ENCODE assay signal across 8 cellular contexts in the genomic region with DNA sequence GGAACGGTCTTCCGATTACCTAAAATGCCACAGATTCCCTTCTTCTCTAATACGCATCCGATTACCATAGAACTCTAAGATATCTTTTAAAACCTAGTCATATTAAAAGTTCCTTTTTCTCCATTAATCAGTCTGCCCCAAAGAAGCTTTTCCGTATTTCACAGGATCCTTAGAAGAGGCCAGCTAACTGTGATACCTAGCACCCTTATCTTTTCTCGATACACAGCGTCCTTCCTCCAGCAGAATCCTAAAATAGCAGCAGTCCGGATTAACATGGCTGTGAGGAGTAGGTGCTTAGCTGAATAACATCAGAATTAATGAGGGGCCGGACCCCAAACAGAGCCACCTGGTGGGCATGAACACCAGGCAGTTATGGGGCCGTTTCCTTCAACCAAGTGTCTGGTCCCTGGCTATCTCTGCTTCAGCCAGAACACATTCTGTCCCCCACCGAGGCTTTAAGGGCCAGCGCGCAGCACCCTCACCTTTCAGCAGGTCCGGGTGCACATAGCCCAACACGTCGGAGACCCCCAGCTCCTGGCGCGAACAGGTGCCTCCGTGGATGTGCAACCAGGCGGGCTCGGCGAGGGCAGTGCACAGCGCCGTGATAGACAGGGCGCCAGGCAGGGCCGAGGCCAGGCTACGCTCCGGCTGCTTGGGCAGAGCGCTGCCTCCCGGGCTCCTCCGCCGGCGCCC. TPM values are rescaled to one million over a fixed set of nuclear protein-coding genes. Genes with fewer than 3 reads are reported as not detected.
DNase-seq lines count a peak whose midpoint lies in the region; ATAC-seq, FAIRE-seq and TF ChIP-seq lines count a peak whose summit lies in the region.

No MANE protein-coding gene starts in this region.

- no peaks in the 10 kb centered on the region for H3K27me3 ChIP-seq in Panc1 (ENCODE audit: control insufficient read depth, insufficient read depth, low read length)
- no peaks in the 10 kb centered on the region for H3K27me3 ChIP-seq in body of pancreas

- H3K9me3 ChIP-seq in ES-I3 (ENCODE audit: control insufficient read depth, insufficient read depth, low read length), result no peaks in the 10 kb centered on the region
- no peaks in the 10 kb centered on the region for H3K9me3 ChIP-seq in Panc1 (ENCODE audit: control insufficient read depth, insufficient read depth, low read depth, low read length)
- H3K9me3 ChIP-seq in body of pancreas, result no peaks in the 10 kb centered on the region

- POLR2A ChIA-PET in Panc1 (lab: Charles Lee), result no interaction called here

- 11 to 35% methylated on average over 14 to 33 of the region's 33 CpGs for WGBS in body of pancreas, 2 donors

- FAIRE-seq in RCC 7860 (lab: Jason Lieb, UNC), result no peak

- H3K4me1 ChIP-seq in ES-I3 (ENCODE audit: insufficient read depth, low read length), result peaks cover 23% of the 10 kb centered on the region
- peaks cover 40% of the 10 kb centered on the region for H3K4me1 ChIP-seq in Panc1 (ENCODE audit: control insufficient read depth, insufficient read depth, low read length)
- H3K4me1 ChIP-seq in body of pancreas, result peaks cover 63% of the 10 kb centered on the region

- in situ Hi-C loops in Panc1 (cut with HindIII; ENCODE audit: low pct_unique_long_range_greater_than_20kb, low sequenced_read_pairs), result loop anchor here (25.0 kb wide), 1 partner anchor 103 kb away; no protein-coding TSS in a partner anchor

- peak overlapping the region; percentile 61 to 94 for H3K4me3 ChIP-seq in Panc1 (ENCODE audit: low read depth in 2 of 2, low read length in 2 of 2)
- H3K4me3 ChIP-seq in body of pancreas, result peak overlapping the region; percentile 80 to 95

- H3K9ac ChIP-seq in ES-I3 (ENCODE audit: low read depth, low read length), result peak overlapping the region; percentile 76

- H3K27ac Mint-ChIP-seq in stimulated activated effector memory CD8-positive, alpha-beta T cell treated with anti-CD3 and anti-CD28 coated beads, Interleukin-12 subunit alpha, Interleukin-12 subunit beta, amount 100 ng/mL, for 72 hours, result peak overlapping the region; percentile 85

- H3K27ac ChIP-seq in Panc1 (ENCODE audit: low read length), result peak overlapping the region; percentile 77
- H3K27ac ChIP-seq in body of pancreas, result peak overlapping the region; percentile 55 to 94 (median 90)

- CTCF ChIA-PET in Panc1 (lab: Charles Lee), result no interaction called here

- H3K36me3 ChIP-seq in ES-I3 (ENCODE audit: insufficient read depth, low read length) (peaks cover 12% of the 10 kb centered on the region), Panc1 (ENCODE audit: control insufficient read depth, insufficient read depth, low read length) (peaks cover 3% of the 10 kb centered on the region; the same call in 1 of the 2 replicates), body of pancreas (replicated peaks in 1 of 2; ENCODE audit: insufficient read depth in 1 of 2, low read depth in 2 of 2) (peaks cover 0 to 16% of the 10 kb centered on the region in 2 donors)

- peak overlapping the region; percentile 93 for H3K4me3 Mint-ChIP-seq in stimulated activated effector memory CD8-positive, alpha-beta T cell treated with anti-CD3 and anti-CD28 coated beads, Interleukin-12 subunit alpha, Interleukin-12 subunit beta, amount 100 ng/mL, for 72 hours

- H3K9me3 Mint-ChIP-seq in stimulated activated effector memory CD8-positive, alpha-beta T cell treated with anti-CD3 and anti-CD28 coated beads, Interleukin-12 subunit alpha, Interleukin-12 subunit beta, amount 100 ng/mL, for 72 hours, result no peaks in the 10 kb centered on the region

- no TSS peak for BruUV-seq in Panc1 (replicated peaks; lab: Mats Ljungman, UMichigan)

- intact Hi-C loops in Panc1 (cut with micrococcal nuclease; ENCODE audit: unreplicated experiment) (loop anchor here (5.0 kb wide), 1 partner anchor 58 kb away; the partner anchor contains the start of gene STARD7), body of pancreas (cut with DNase I) (no loop called here)

- H3K36me3 Mint-ChIP-seq in stimulated activated effector memory CD8-positive, alpha-beta T cell treated with anti-CD3 and anti-CD28 coated beads, Interleukin-12 subunit alpha, Interleukin-12 subunit beta, amount 100 ng/mL, for 72 hours, result peaks cover 62% of the 10 kb centered on the region

- peak; percentile 12 for ATAC-seq in HG03066 (IDR thresholded peaks at IDR 0.05; ENCODE audit: low read depth, unreplicated experiment)
- ATAC-seq in Panc1, result no peak
- no peak for ATAC-seq in body of pancreas
- no peak for ATAC-seq in stimulated activated effector memory CD8-positive, alpha-beta T cell treated with anti-CD3 and anti-CD28 coated beads, Interleukin-12 subunit alpha, Interleukin-12 subunit beta, amount 100 ng/mL, for 72 hours

- H3K4me1 Mint-ChIP-seq in stimulated activated effector memory CD8-positive, alpha-beta T cell treated with anti-CD3 and anti-CD28 coated beads, Interleukin-12 subunit alpha, Interleukin-12 subunit beta, amount 100 ng/mL, for 72 hours, result peaks cover 54% of the 10 kb centered on the region

- DNase-seq in Panc1 (ENCODE audit: low read depth, low spot score) (no peak), body of pancreas (peak in 2 of 4 donors; percentile 35), islet precursor cell (peak; percentile 63), RCC 7860 (ENCODE audit: low spot score) (no peak), DMS153 (lab: John Stamatoyannopoulos, UW) (no peak)
- peak; percentile 7 to 70 for DNase-seq in stimulated activated effector memory CD8-positive, alpha-beta T cell treated with anti-CD3 and anti-CD28 coated beads, Interleukin-12 subunit alpha, Interleukin-12 subunit beta, amount 100 ng/mL, for 72 hours (ENCODE audit: low spot score in 2 of 2)

- TF ChIP-seq CTCF in Panc1 (IDR thresholded peaks at IDR 0.05) (peak; percentile 49), body of pancreas (IDR thresholded peaks at IDR 0.05) (peak in 1 of 7 experiments; percentile 19)

- TF ChIP-seq POLR2A in body of pancreas (IDR thresholded peaks at IDR 0.05), result no peak

RNA-seq across cellular contexts. Expression of gene TMEM127, which starts 1.0 kb away (rescaled TPM):
- total RNA-seq in Panc1 (2021; ENCODE audit: unreplicated experiment), result 63.1 TPM
- 48.7 TPM for polyA plus RNA-seq in Panc1 (2012; ENCODE audit: insufficient read length)
- total RNA-seq in body of pancreas, result 10 to 100 TPM; 22.1 to 33.5 TPM

RNA-seq across cellular contexts. Expression of gene CIAO1, which starts 1.2 kb away (rescaled TPM):
- total RNA-seq in Panc1 (2021; ENCODE audit: unreplicated experiment) (85.5 TPM), body of pancreas (10 to 100 TPM; 58.1 to 92.0 TPM)
- polyA plus RNA-seq in Panc1 (2012; ENCODE audit: insufficient read length), result 77.4 TPM

RNA-seq across cellular contexts. Expression of gene SNRNP200, which starts 40.5 kb away (rescaled TPM):
- total RNA-seq in Panc1 (2021; ENCODE audit: unreplicated experiment) (231 TPM), body of pancreas (100 to 1,000 TPM in 1 of 2 donors, 10 to 100 TPM in 1; 58.1 to 110 TPM)
- polyA plus RNA-seq in Panc1 (2012; ENCODE audit: insufficient read length), result 251 TPM

RNA-seq across cellular contexts. Expression of gene STARD7, which starts 56.2 kb away (rescaled TPM):
- 133 TPM for total RNA-seq in Panc1 (2021; ENCODE audit: unreplicated experiment)
- polyA plus RNA-seq in Panc1 (2012; ENCODE audit: insufficient read length), result 66.9 TPM
- total RNA-seq in body of pancreas, result 10 to 100 TPM; 68.5 to 91.3 TPM

Comparison
In these comparisons a context has a peak if more than half of its experiments do, and no peak if none do; other contexts are left out.
1. DNase-seq: peak in islet precursor cell (single experiment) and stimulated activated effector memory CD8-positive, alpha-beta T cell treated with anti-CD3 and anti-CD28 coated beads, Interleukin-12 subunit alpha, Interleukin-12 subunit beta, amount 100 ng/mL, for 72 hours (2 of 2); none in Panc1 (single experiment), RCC 7860 (single experiment) and DMS153 (single experiment).